Comparison of ENCODE assay signal across 8 cellular contexts in the genomic region with DNA sequence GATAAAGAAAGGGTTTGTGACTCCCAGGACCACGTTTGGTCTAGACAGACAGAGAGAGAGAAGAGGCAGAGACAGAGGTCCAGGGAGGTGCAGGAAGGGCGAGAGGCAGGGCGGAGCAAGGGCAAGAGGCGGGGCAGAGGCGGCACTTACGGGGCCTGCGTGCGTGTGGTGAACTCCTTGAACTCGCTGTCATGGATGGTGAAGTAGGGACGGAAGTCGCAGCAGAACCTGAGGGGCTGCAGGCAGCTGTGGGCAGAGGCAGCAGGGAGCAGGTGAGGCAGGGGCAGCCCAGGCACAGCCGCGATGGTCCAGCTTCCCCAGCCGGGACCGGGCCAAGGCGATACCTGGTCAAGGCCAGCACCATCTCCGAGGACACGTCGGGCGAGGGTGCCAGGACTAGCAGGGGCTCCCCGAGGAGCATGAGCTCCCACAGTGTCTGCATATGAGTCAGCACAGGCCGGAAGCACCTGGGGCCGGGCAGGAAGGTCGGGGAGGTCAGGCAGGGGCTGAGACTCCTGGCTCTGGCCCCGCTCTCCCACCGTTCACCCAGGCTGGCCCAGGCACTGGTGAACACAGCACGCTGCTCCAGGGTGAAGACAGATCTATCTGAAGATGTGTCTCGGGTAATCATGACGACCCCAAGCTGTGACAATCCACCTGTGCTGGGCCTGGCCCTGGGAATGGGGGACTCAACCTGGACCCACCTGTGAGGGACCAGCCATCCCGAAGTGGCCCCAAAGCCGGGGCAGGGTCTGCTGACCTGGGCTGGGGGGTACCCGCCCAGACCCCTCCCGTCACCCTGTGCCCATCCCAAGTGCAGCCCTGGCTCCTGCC. TPM values are rescaled to one million over a fixed set of nuclear protein-coding genes. Genes with fewer than 3 reads are reported as not detected.
A peak's percentile ranks its signal among the peaks of the same experiment; 100 is the strongest.
DNase-seq lines count a peak whose midpoint lies in the region; ATAC-seq and TF ChIP-seq lines count a peak whose summit lies in the region.

No MANE protein-coding gene starts in this region.

- H3K9me3 ChIP-seq in BE2C = no peaks in the 10 kb centered on the region
- H3K9me3 ChIP-seq in effector memory CD4-positive, alpha-beta T cell (ENCODE audit: control insufficient read depth, low read length) = no peaks in the 10 kb centered on the region

- ATAC-seq in GM19351 (IDR thresholded peaks at IDR 0.05; ENCODE audit: unreplicated experiment) (peak; percentile 83), HG03457 (IDR thresholded peaks at IDR 0.05; ENCODE audit: unreplicated experiment) (peak; percentile 48)

- H3K27ac ChIP-seq in effector memory CD4-positive, alpha-beta T cell (ENCODE audit: insufficient read depth, low read length, poor library complexity, severe bottlenecking) = peak overlapping the region; percentile 50

- no peaks in the 10 kb centered on the region for H3K36me3 ChIP-seq in BE2C
- no peaks in the 10 kb centered on the region for H3K36me3 ChIP-seq in effector memory CD4-positive, alpha-beta T cell (ENCODE audit: control insufficient read depth, insufficient read depth, low read length)

- DNase-seq in BE2C = peak; percentile 19
- peak; percentile 39 to 64 (median 56) for DNase-seq in activated CD4-positive, CD25-positive, alpha-beta regulatory T cell (lab: John Stamatoyannopoulos, UW)
- peak; percentile 16 to 38 (median 27) for DNase-seq in effector memory CD4-positive, alpha-beta T cell
- DNase-seq in stimulated activated CD4-positive, alpha-beta T cell treated with anti-CD3 and anti-CD28 coated beads, Interleukin-1b, Interleukin-23, amount 100 ng/mL, for 4 hours (ENCODE audit: low read depth in 2 of 2) = peak; percentile 60 to 68
- DNase-seq in G401 (ENCODE audit: low spot score) = no peak
- DNase-seq in NCI-H1105 treated with DMSO at 0.1 percent for 48 hours (lab: John Stamatoyannopoulos, UW) = no peak

- no peak overlapping the region for H3K4me3 ChIP-seq in BE2C (ENCODE audit: low read depth, low read length)
- H3K4me3 ChIP-seq in effector memory CD4-positive, alpha-beta T cell (ENCODE audit: insufficient read depth, low read depth, low read length, poor library complexity, severe bottlenecking) = peak overlapping the region; percentile 44

- peaks cover 15% of the 10 kb centered on the region for H3K4me1 ChIP-seq in BE2C
- H3K4me1 ChIP-seq in effector memory CD4-positive, alpha-beta T cell (ENCODE audit: control insufficient read depth, insufficient read depth, low read length, poor library complexity, severe bottlenecking) = peaks cover 17% of the 10 kb centered on the region

- no peaks in the 10 kb centered on the region for H3K27me3 ChIP-seq in BE2C
- no peaks in the 10 kb centered on the region for H3K27me3 ChIP-seq in effector memory CD4-positive, alpha-beta T cell (replicated peaks; ENCODE audit: control insufficient read depth, insufficient read depth, low read length, poor library complexity, severe bottlenecking)

- TF ChIP-seq CTCF in BE2C (IDR thresholded peaks at IDR 0.05; ENCODE audit: low read depth, low read length) = no peak

- in situ Hi-C loops in G401 (cut with HindIII; ENCODE audit: low sequenced_read_pairs) = no loop called here

RNA-seq across cellular contexts. Expression of a gene that starts 7.2 kb away (rescaled TPM):
- 287 TPM for polyA plus RNA-seq in BE2C (2012; ENCODE audit: insufficient read depth, insufficient read length, low read depth)
- 93.4 and 100 TPM in 2 replicates for total RNA-seq in G401 (2014; rRNA removed; shearing (Covaris generic))

RNA-seq across cellular contexts. Expression of a gene that starts 12.1 kb away (rescaled TPM):
- 7.1 TPM for polyA plus RNA-seq in BE2C (2012; ENCODE audit: insufficient read depth, insufficient read length, low read depth)
- 0.37 and 1.0 TPM in 2 replicates for total RNA-seq in G401 (2014; rRNA removed; shearing (Covaris generic))

RNA-seq across cellular contexts. Expression of a gene that starts 28.5 kb away (rescaled TPM):
- polyA plus RNA-seq in BE2C (2012; ENCODE audit: insufficient read depth, insufficient read length, low read depth) = 39.8 TPM
- 76.9 and 77.8 TPM in 2 replicates for total RNA-seq in G401 (2014; rRNA removed; shearing (Covaris generic))

RNA-seq across cellular contexts. Expression of a gene that starts 44.5 kb away (rescaled TPM):
- polyA plus RNA-seq in BE2C (2012; ENCODE audit: insufficient read depth, insufficient read length, low read depth) = 38.3 TPM
- total RNA-seq in G401 (2014; rRNA removed; shearing (Covaris generic)) = 21.3 and 21.5 TPM in 2 replicates

RNA-seq across cellular contexts. Expression of a gene that starts 53.2 kb away (rescaled TPM):
- 189 TPM for polyA plus RNA-seq in BE2C (2012; ENCODE audit: insufficient read depth, insufficient read length, low read depth)
- total RNA-seq in G401 (2014; rRNA removed; shearing (Covaris generic)) = 155 and 158 TPM in 2 replicates

Comparison
In these comparisons a context has a peak if more than half of its experiments do, and no peak if none do; other contexts are left out.
1. DNase-seq: peak in BE2C (single experiment), activated CD4-positive, CD25-positive, alpha-beta regulatory T cell (4 of 4), effector memory CD4-positive, alpha-beta T cell (3 of 3) and stimulated activated CD4-positive, alpha-beta T cell treated with anti-CD3 and anti-CD28 coated beads, Interleukin-1b, Interleukin-23, amount 100 ng/mL, for 4 hours (2 of 2); none in G401 (single experiment) and NCI-H1105 treated with DMSO at 0.1 percent for 48 hours (single experiment).